In the genomic region with DNA sequence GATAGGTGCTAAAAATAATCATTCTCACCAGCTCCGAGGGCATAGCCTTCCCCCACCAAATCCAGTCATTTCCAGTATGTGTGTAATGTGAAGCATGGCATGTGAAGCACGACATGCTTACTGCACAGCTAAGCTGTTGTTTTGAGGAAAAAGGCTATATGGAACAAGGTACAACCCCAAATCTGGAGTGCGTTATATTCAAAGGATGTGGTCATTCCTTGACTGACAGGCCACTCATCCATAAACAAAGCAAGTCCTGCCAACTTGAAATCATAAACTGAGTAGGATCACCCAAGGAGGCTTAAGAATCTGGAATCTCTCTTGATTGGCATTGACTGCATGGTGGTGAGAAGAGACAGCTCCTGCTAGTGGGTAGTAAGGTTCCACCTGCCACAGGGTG, we compare ENCODE assay signal across 1 cellular context.
TF ChIP-seq lines count a peak whose summit lies in the region.

No MANE protein-coding gene starts in this region.

TF ChIP-seq in H1, 55 proteins besides CTCF, POLR2A, EP300 and RAD21:
- TF ChIP-seq SUZ12 (IDR thresholded peaks at IDR 0.05; ENCODE audit: low read length) (no peak), PHF8 (conservative IDR thresholded peaks at IDR 0.05; ENCODE audit: low read depth, low read length) (no peak), BRCA1 (IDR thresholded peaks at IDR 0.05; ENCODE audit: low read depth, low read length) (no peak), ZNF274 (IDR thresholded peaks at IDR 0.05; ENCODE audit: borderline replicate concordance, extremely low read depth, low read length) (no peak), KDM5A (IDR thresholded peaks at IDR 0.05; ENCODE audit: low read length) (no peak), RFX5 (IDR thresholded peaks at IDR 0.05; ENCODE audit: borderline replicate concordance, low read depth, low read length) (no peak), RXRA (IDR thresholded peaks at IDR 0.05; ENCODE audit: insufficient read depth, low read depth, low read length) (no peak), SP2 (IDR thresholded peaks at IDR 0.05; ENCODE audit: low read length) (no peak), BACH1 (IDR thresholded peaks at IDR 0.05; ENCODE audit: low read length) (no peak), JUND (IDR thresholded peaks at IDR 0.05; ENCODE audit: low read length) (no peak), TCF12 (IDR thresholded peaks at IDR 0.05; ENCODE audit: low read depth, low read length) (no peak), TBP (IDR thresholded peaks at IDR 0.05; ENCODE audit: low read depth, low read length) (no peak), MAFK (IDR thresholded peaks at IDR 0.05; ENCODE audit: low read depth, low read length) (no peak)
